In genomic region chr6:128686084-128686483, GRCh38 we compare ENCODE assay signal across 26 cellular contexts.
DNase-seq lines count a peak whose midpoint lies in the region; ATAC-seq lines count a peak whose summit lies in the region.
"Had no signal": no experiment of that assay in that cellular context is flagged by ENCODE, and none has a peak within 500 bp of the region (broad histone marks: within the 10 kb centered on the region; RNA-seq: fewer than 3 reads in every experiment).

No MANE protein-coding gene starts in this region.

- H3K4me1 Mint-ChIP-seq in activated naive CD8-positive, alpha-beta T cell treated with anti-CD3 and anti-CD28 coated beads for 36 hours = no peaks in the 10 kb centered on the region
- no peaks in the 10 kb centered on the region for H3K4me1 Mint-ChIP-seq in activated naive CD8-positive, alpha-beta T cell treated with anti-CD3 and anti-CD28 coated beads, Interleukin-2, amount 50 U/mL, for 24 hours
- H3K4me1 Mint-ChIP-seq: activated CD4-positive, alpha-beta memory T cell treated with anti-CD3 and anti-CD28 coated beads, Interleukin-2, amount 10 ng/mL, durations not matched to agents 7 days and 5 days; activated T-helper 17 cell treated with anti-CD3 and anti-CD28 coated beads, Interleukin-2, amount 50 U/mL, for 72 hours; CD4-positive, CD25-positive, alpha-beta regulatory T cell; naive B cell; T-cell had no signal

- no peaks in the 10 kb centered on the region for H3K9me3 Mint-ChIP-seq in activated naive CD8-positive, alpha-beta T cell treated with anti-CD3 and anti-CD28 coated beads for 36 hours
- H3K9me3 Mint-ChIP-seq in activated naive CD8-positive, alpha-beta T cell treated with anti-CD3 and anti-CD28 coated beads, Interleukin-2, amount 50 U/mL, for 24 hours = no peaks in the 10 kb centered on the region
- H3K9me3 Mint-ChIP-seq: activated CD4-positive, alpha-beta memory T cell treated with anti-CD3 and anti-CD28 coated beads, Interleukin-2, amount 10 ng/mL, durations not matched to agents 7 days and 5 days; activated T-helper 17 cell treated with anti-CD3 and anti-CD28 coated beads, Interleukin-2, amount 50 U/mL, for 72 hours; T-cell had no signal

- ATAC-seq in activated naive CD8-positive, alpha-beta T cell treated with anti-CD3 and anti-CD28 coated beads, Interleukin-2, amount 50 U/mL, for 24 hours = no peak
- ATAC-seq in GM21786 (IDR thresholded peaks at IDR 0.05; ENCODE audit: unreplicated experiment) = peak; percentile 63
- peak; percentile 54 for ATAC-seq in HG03175 (IDR thresholded peaks at IDR 0.05; ENCODE audit: unreplicated experiment)
- ATAC-seq in left lobe of liver = no peak
- ATAC-seq: activated T-helper 17 cell treated with anti-CD3 and anti-CD28 coated beads, Interleukin-2, amount 50 U/mL, for 72 hours; K562; stimulated activated naive CD8-positive, alpha-beta T cell treated with anti-CD3 and anti-CD28 coated beads, Interleukin-15, Interleukin-2, amounts not matched to agents 100 U/mL and 50 U/mL, for 24 hours; T-cell had no signal

- peak overlapping the region; percentile 32 for H3K27ac Mint-ChIP-seq in activated naive CD8-positive, alpha-beta T cell treated with anti-CD3 and anti-CD28 coated beads for 36 hours
- H3K27ac Mint-ChIP-seq in activated naive CD8-positive, alpha-beta T cell treated with anti-CD3 and anti-CD28 coated beads, Interleukin-2, amount 50 U/mL, for 24 hours = no peak overlapping the region
- H3K27ac Mint-ChIP-seq: activated CD4-positive, alpha-beta memory T cell treated with anti-CD3 and anti-CD28 coated beads, Interleukin-2, amount 10 ng/mL, durations not matched to agents 7 days and 5 days; activated T-helper 17 cell treated with anti-CD3 and anti-CD28 coated beads, Interleukin-2, amount 50 U/mL, for 72 hours; CD4-positive, CD25-positive, alpha-beta regulatory T cell; naive B cell; progenitor cell of endocrine pancreas; T-cell had no signal

- no peak overlapping the region for H3K4me3 Mint-ChIP-seq in activated naive CD8-positive, alpha-beta T cell treated with anti-CD3 and anti-CD28 coated beads for 36 hours
- no peak overlapping the region for H3K4me3 Mint-ChIP-seq in activated naive CD8-positive, alpha-beta T cell treated with anti-CD3 and anti-CD28 coated beads, Interleukin-2, amount 50 U/mL, for 24 hours
- H3K4me3 Mint-ChIP-seq: activated CD4-positive, alpha-beta memory T cell treated with anti-CD3 and anti-CD28 coated beads, Interleukin-2, amount 10 ng/mL, durations not matched to agents 7 days and 5 days; activated T-helper 17 cell treated with anti-CD3 and anti-CD28 coated beads, Interleukin-2, amount 50 U/mL, for 72 hours; CD4-positive, CD25-positive, alpha-beta regulatory T cell; T-cell had no signal

- no peaks in the 10 kb centered on the region for H3K36me3 Mint-ChIP-seq in activated naive CD8-positive, alpha-beta T cell treated with anti-CD3 and anti-CD28 coated beads for 36 hours
- H3K36me3 Mint-ChIP-seq in activated naive CD8-positive, alpha-beta T cell treated with anti-CD3 and anti-CD28 coated beads, Interleukin-2, amount 50 U/mL, for 24 hours (ENCODE audit: low read depth) = no peaks in the 10 kb centered on the region
- H3K36me3 Mint-ChIP-seq: CD4-positive, CD25-positive, alpha-beta regulatory T cell; naive B cell; T-cell had no signal

- no peak for DNase-seq in activated naive CD8-positive, alpha-beta T cell treated with anti-CD3 and anti-CD28 coated beads for 36 hours
- DNase-seq in activated naive CD8-positive, alpha-beta T cell treated with anti-CD3 and anti-CD28 coated beads, Interleukin-2, amount 50 U/mL, for 24 hours = no peak
- no peak for DNase-seq in cerebellar nuclear complex (lab: John Stamatoyannopoulos, UW)
- no peak for DNase-seq in left lobe of liver (ENCODE audit: low spot score)
- DNase-seq in NCI-H69 (lab: John Stamatoyannopoulos, UW) = no peak
- DNase-seq in CD1c-positive myeloid dendritic cell (ENCODE audit: extremely low spot score) = no peak
- DNase-seq: 8988T; activated CD4-positive, alpha-beta memory T cell treated with anti-CD3 and anti-CD28 coated beads, Interleukin-2, amount 10 ng/mL, durations not matched to agents 7 days and 5 days; activated CD8-positive, alpha-beta memory T cell treated with anti-CD3 and anti-CD28 coated beads, Interleukin-2, amount 50 U/mL, for 48 hours; activated naive CD4-positive, alpha-beta T cell treated with anti-CD3 and anti-CD28 coated beads, Interleukin-2, amount 50 U/mL, for 16 hours; CD4-positive, CD25-positive, alpha-beta regulatory T cell; colonic mucosa; effector CD8-positive, alpha-beta T cell; glutamatergic neuron; left ventricle myocardium inferior; naive B cell; NCI-H1417 treated with DMSO at 0.1 percent for 48 hours; NCI-H2081 treated with DMSO at 0.1 percent for 48 hours; RPMI8226; stimulated activated naive CD8-positive, alpha-beta T cell treated with anti-CD3 and anti-CD28 coated beads, Interleukin-15, Interleukin-2, amounts not matched to agents 100 U/mL and 50 U/mL, for 24 hours; T-cell had no signal

- peaks cover 38% of the 10 kb centered on the region for H3K27me3 Mint-ChIP-seq in activated naive CD8-positive, alpha-beta T cell treated with anti-CD3 and anti-CD28 coated beads for 36 hours
- H3K27me3 Mint-ChIP-seq in activated naive CD8-positive, alpha-beta T cell treated with anti-CD3 and anti-CD28 coated beads, Interleukin-2, amount 50 U/mL, for 24 hours = peaks cover 22% of the 10 kb centered on the region
- H3K27me3 Mint-ChIP-seq: CD4-positive, CD25-positive, alpha-beta regulatory T cell; naive B cell; progenitor cell of endocrine pancreas had no signal

Comparison
In these comparisons a context has a peak if more than half of its experiments do, and no peak if none do; other contexts are left out.
1. ATAC-seq: peak in GM21786 (single experiment) and HG03175 (single experiment); none in activated naive CD8-positive, alpha-beta T cell treated with anti-CD3 and anti-CD28 coated beads, Interleukin-2, amount 50 U/mL, for 24 hours (single experiment) and left lobe of liver (single experiment).